In the genomic region with DNA sequence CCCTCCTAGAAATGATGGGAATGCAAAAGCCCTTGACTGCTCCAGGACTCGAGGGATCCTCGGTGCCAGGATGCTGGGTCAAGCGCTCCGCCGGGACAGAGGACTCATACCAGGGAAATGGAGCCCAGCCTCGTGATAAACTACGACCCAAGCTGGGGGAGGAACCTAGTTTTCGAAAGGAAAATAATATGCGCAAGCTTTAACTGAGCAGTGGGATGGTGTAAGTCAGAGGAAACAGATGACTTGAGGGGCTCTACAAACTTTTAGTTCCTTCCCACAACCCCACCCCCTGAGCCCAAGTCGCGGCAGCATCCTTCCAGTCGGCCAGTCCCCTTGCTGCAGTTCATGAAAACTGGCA, we compare ENCODE assay signal across 8 cellular contexts. TPM values are rescaled to one million over a fixed set of nuclear protein-coding genes. Genes with fewer than 3 reads are reported as not detected.
A peak's percentile ranks its signal among the peaks of the same experiment; 100 is the strongest.
DNase-seq lines count a peak whose midpoint lies in the region; ATAC-seq and TF ChIP-seq lines count a peak whose summit lies in the region.

No MANE protein-coding gene starts in this region.

- H3F3A ChIP-seq in Loucy (ENCODE audit: low read depth), result no peaks in the 10 kb centered on the region
- peaks cover 42% of the 10 kb centered on the region for H3F3A ChIP-seq in neural progenitor cell (ENCODE audit: low read depth)

- peaks cover 11% of the 10 kb centered on the region for H3K36me3 Mint-ChIP-seq in neural progenitor cell

- H3K27ac ChIP-seq in coronary artery (peak overlapping the region; percentile 72 to 88), neural progenitor cell (peak overlapping the region; percentile 59)

- H2AFZ ChIP-seq in Loucy (ENCODE audit: low read length), result peak overlapping the region; percentile 84
- H2AFZ ChIP-seq in neural progenitor cell (replicated peaks), result peak overlapping the region; percentile 49

- peak overlapping the region; percentile 100 for H3K4me3 Mint-ChIP-seq in neural progenitor cell

- H3K27ac Mint-ChIP-seq in neural progenitor cell, result peak overlapping the region; percentile 100

- peaks cover 44% of the 10 kb centered on the region for H3K79me2 ChIP-seq in Loucy (ENCODE audit: insufficient read depth, low read length)
- H3K79me2 ChIP-seq in neural progenitor cell (ENCODE audit: low read depth), result peaks cover 44% of the 10 kb centered on the region

- H3K4me1 ChIP-seq in Loucy (ENCODE audit: insufficient read depth, low read length, poor library complexity, severe bottlenecking) (peaks cover 35% of the 10 kb centered on the region), neural progenitor cell (peaks cover 20% of the 10 kb centered on the region)

- no peaks in the 10 kb centered on the region for H3K9me3 Mint-ChIP-seq in neural progenitor cell

- H3K9me2 ChIP-seq in Loucy (replicated peaks; ENCODE audit: low read depth, low read length), result no peaks in the 10 kb centered on the region

- peaks cover 24% of the 10 kb centered on the region for H3K4me1 Mint-ChIP-seq in neural progenitor cell

- DNase-seq in GM12865 (ENCODE audit: low read depth), result no peak
- no peak for DNase-seq in coronary artery (ENCODE audit: low spot score)
- DNase-seq in neural progenitor cell (ENCODE audit: low spot score), result no peak
- no peak for DNase-seq in NCI-H774 (lab: John Stamatoyannopoulos, UW)
- no peak for DNase-seq in NCI-H526 (lab: John Stamatoyannopoulos, UW)
- no peak for DNase-seq in NCI-H524 treated with DMSO at 0.1 percent for 48 hours (lab: John Stamatoyannopoulos, UW)

- H3K4me3 ChIP-seq in GM12865 (ENCODE audit: low read depth, low read length) (peak overlapping the region; percentile 61), Loucy (ENCODE audit: low read length, poor library complexity, severe bottlenecking) (peak overlapping the region; percentile 85), coronary artery (peak overlapping the region; percentile 88), neural progenitor cell (peak overlapping the region; percentile 79)

- H3K36me3 ChIP-seq in Loucy (ENCODE audit: insufficient read depth, low read length), result peaks cover 6% of the 10 kb centered on the region; the same call in 1 of the 2 replicates
- no peaks in the 10 kb centered on the region for H3K36me3 ChIP-seq in neural progenitor cell

- peaks cover 12% of the 10 kb centered on the region for H3K27me3 Mint-ChIP-seq in neural progenitor cell (ENCODE audit: insufficient read depth, low read depth)

- H3K9ac ChIP-seq in Loucy (ENCODE audit: low read depth, low read length, poor library complexity, severe bottlenecking) (peak overlapping the region; percentile 95), neural progenitor cell (peak overlapping the region; percentile 33)

- peak; percentile 30 for ATAC-seq in GM21515 (IDR thresholded peaks at IDR 0.05; ENCODE audit: unreplicated experiment)

- peak overlapping the region; percentile 71 for H3K4me2 ChIP-seq in Loucy (ENCODE audit: low read depth, low read length, poor library complexity, severe bottlenecking)
- peak overlapping the region; percentile 86 for H3K4me2 ChIP-seq in neural progenitor cell

- TF ChIP-seq CTCF in GM12865 (IDR thresholded peaks at IDR 0.05; ENCODE audit: insufficient read depth, low read depth, low read length, missing control alignments), result no peak
- no peak for TF ChIP-seq CTCF in Loucy (conservative IDR thresholded peaks at IDR 0.05; ENCODE audit: low read length)
- no peak for TF ChIP-seq CTCF in coronary artery (IDR thresholded peaks at IDR 0.05)
- TF ChIP-seq CTCF in neural progenitor cell (IDR thresholded peaks at IDR 0.05), result no peak

- H4K20me1 ChIP-seq in Loucy (ENCODE audit: insufficient read depth, low read length, poor library complexity, severe bottlenecking) (peaks cover 40% of the 10 kb centered on the region), neural progenitor cell (ENCODE audit: low read depth) (peaks cover 34% of the 10 kb centered on the region)

- H3K9me3 ChIP-seq in Loucy (ENCODE audit: insufficient read depth, low read depth, low read length) (no peaks in the 10 kb centered on the region), neural progenitor cell (ENCODE audit: low read depth) (no peaks in the 10 kb centered on the region)

- no peaks in the 10 kb centered on the region for H3K27me3 ChIP-seq in Loucy (ENCODE audit: insufficient read depth, low read length, poor library complexity, severe bottlenecking)
- H3K27me3 ChIP-seq in neural progenitor cell, result no peaks in the 10 kb centered on the region

RNA-seq across cellular contexts. Expression of a gene that starts 0.7 kb away (rescaled TPM):
- 195 and 198 TPM in 2 replicates for total RNA-seq in neural progenitor cell (ENCODE audit: low replicate concordance)
